Comparison of ENCODE assay signal across 14 cellular contexts in the genomic region with DNA sequence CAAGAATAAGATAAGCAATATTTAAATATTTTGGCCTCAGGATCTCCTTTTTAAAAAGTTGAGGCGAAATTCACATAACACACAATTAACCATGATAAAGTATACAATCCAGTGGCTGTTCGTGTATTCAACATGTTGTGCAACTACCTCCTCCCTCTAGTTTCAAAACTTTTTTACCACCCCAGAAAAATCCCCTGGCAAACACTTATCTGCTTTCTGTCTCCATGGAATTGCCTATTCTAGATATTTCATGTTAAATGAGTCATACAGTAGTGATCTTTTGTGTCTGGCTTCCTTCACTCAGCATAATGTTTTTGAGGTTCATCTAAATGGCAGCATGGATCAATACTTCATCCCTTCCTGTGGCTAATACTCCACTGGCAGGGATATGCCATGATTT. TPM values are rescaled to one million over a fixed set of nuclear protein-coding genes. Genes with fewer than 3 reads are reported as not detected.
DNase-seq lines count a peak whose midpoint lies in the region; ATAC-seq and TF ChIP-seq lines count a peak whose summit lies in the region.
"Had no signal": no experiment of that assay in that cellular context is flagged by ENCODE, and none has a peak within 500 bp of the region (broad histone marks: within the 10 kb centered on the region; RNA-seq: fewer than 3 reads in every experiment).

No MANE protein-coding gene starts in this region.

- H3K27me3 ChIP-seq in skeletal muscle tissue (ENCODE audit: control insufficient read depth in 3 of 3, insufficient read depth in 3 of 3, low read length in 3 of 3) = no peaks in the 10 kb centered on the region

- H3K27ac ChIP-seq in skeletal muscle tissue (ENCODE audit: low read depth, low read length) = peak overlapping the region; percentile 23

- peaks cover 8% of the 10 kb centered on the region for H3K4me1 Mint-ChIP-seq in activated CD8-positive, alpha-beta T cell treated with anti-CD3 and anti-CD28 coated beads, Interleukin-2, amount 10 ng/mL, durations not matched to agents 7 days and 5 days (ENCODE audit: low read depth)

- peak; percentile 33 for DNase-seq in GM12865 (ENCODE audit: low read depth)
- peak; percentile 10 for DNase-seq in activated CD8-positive, alpha-beta T cell treated with anti-CD3 and anti-CD28 coated beads, Interleukin-2, amount 10 ng/mL, durations not matched to agents 7 days and 5 days
- peak; percentile 96 for DNase-seq in fibroblast of the aortic adventitia (ENCODE audit: low read depth)
- DNase-seq in NAMALWA (ENCODE audit: low spot score) = no peak
- no peak for DNase-seq in inferior parietal cortex (ENCODE audit: extremely low spot score)
- DNase-seq in stimulated activated CD4-positive, alpha-beta T cell treated with anti-CD3 and anti-CD28 coated beads, Interleukin-2, amount 100 ng/mL, for 48 hours = no peak
- DNase-seq: DND-41, erythroblast, retina, SHP77 had no signal

- ATAC-seq in activated CD8-positive, alpha-beta T cell treated with anti-CD3 and anti-CD28 coated beads, Interleukin-2, amount 10 ng/mL, durations not matched to agents 7 days and 5 days = no peak
- ATAC-seq in HG02970 (IDR thresholded peaks at IDR 0.05; ENCODE audit: low FRiP score, unreplicated experiment) = no peak

- no peak overlapping the region for H3K27ac Mint-ChIP-seq in activated CD8-positive, alpha-beta T cell treated with anti-CD3 and anti-CD28 coated beads, Interleukin-2, amount 10 ng/mL, durations not matched to agents 7 days and 5 days
- H3K27ac Mint-ChIP-seq: activated CD4-positive, alpha-beta T cell treated with anti-CD3 and anti-CD28 coated beads, Interleukin-2, amount 10 ng/mL, durations not matched to agents 7 days and 5 days had no signal

- POLR2A ChIA-PET in activated CD8-positive, alpha-beta T cell treated with anti-CD3 and anti-CD28 coated beads, Interleukin-2, amount 10 ng/mL, durations not matched to agents 7 days and 5 days (lab: Charles Lee) = no interaction called here

- no peak overlapping the region for H3K4me3 ChIP-seq in GM12865 (ENCODE audit: low read depth, low read length)
- H3K4me3 ChIP-seq in fibroblast of the aortic adventitia (ENCODE audit: low read depth, low read length) = peak overlapping the region; percentile 32
- H3K4me3 ChIP-seq in skeletal muscle tissue (ENCODE audit: low read length in 3 of 3) = no peak overlapping the region

- peaks cover 0 to under 1% (median 0%) of the 10 kb centered on the region in 3 donors for H3K4me1 ChIP-seq in skeletal muscle tissue (ENCODE audit: control insufficient read depth in 3 of 3, insufficient read depth in 3 of 3, low read length in 3 of 3)

- CTCF ChIA-PET in activated CD8-positive, alpha-beta T cell treated with anti-CD3 and anti-CD28 coated beads, Interleukin-2, amount 10 ng/mL, durations not matched to agents 7 days and 5 days (lab: Charles Lee) = no interaction called here

- no peak overlapping the region for H3K4me3 Mint-ChIP-seq in activated CD8-positive, alpha-beta T cell treated with anti-CD3 and anti-CD28 coated beads, Interleukin-2, amount 10 ng/mL, durations not matched to agents 7 days and 5 days
- H3K4me3 Mint-ChIP-seq: activated CD4-positive, alpha-beta T cell treated with anti-CD3 and anti-CD28 coated beads, Interleukin-2, amount 10 ng/mL, durations not matched to agents 7 days and 5 days had no signal

- no peak overlapping the region for H3K9ac ChIP-seq in skeletal muscle tissue (ENCODE audit: low read depth in 1 of 3, low read length in 3 of 3)

- no peaks in the 10 kb centered on the region for H3K36me3 ChIP-seq in skeletal muscle tissue (ENCODE audit: control insufficient read depth in 3 of 3, insufficient read depth in 3 of 3, low read length in 3 of 3)

- H3K27me3 Mint-ChIP-seq in activated CD8-positive, alpha-beta T cell treated with anti-CD3 and anti-CD28 coated beads, Interleukin-2, amount 10 ng/mL, durations not matched to agents 7 days and 5 days (ENCODE audit: low read depth) = no peaks in the 10 kb centered on the region
- H3K27me3 Mint-ChIP-seq: activated CD4-positive, alpha-beta T cell treated with anti-CD3 and anti-CD28 coated beads, Interleukin-2, amount 10 ng/mL, durations not matched to agents 7 days and 5 days had no signal

- peaks cover 43% of the 10 kb centered on the region for H3K36me3 Mint-ChIP-seq in activated CD8-positive, alpha-beta T cell treated with anti-CD3 and anti-CD28 coated beads, Interleukin-2, amount 10 ng/mL, durations not matched to agents 7 days and 5 days (ENCODE audit: low read depth)

- TF ChIP-seq CTCF in GM12865 (IDR thresholded peaks at IDR 0.05; ENCODE audit: insufficient read depth, low read depth, low read length, missing control alignments) (no peak), fibroblast of the aortic adventitia (IDR thresholded peaks at IDR 0.05; ENCODE audit: insufficient read depth, low read length) (no peak)

- H3K9me3 ChIP-seq in skeletal muscle tissue (ENCODE audit: control insufficient read depth in 3 of 3, low read length in 3 of 3) = no peaks in the 10 kb centered on the region

- no peaks in the 10 kb centered on the region for H3K9me3 Mint-ChIP-seq in activated CD8-positive, alpha-beta T cell treated with anti-CD3 and anti-CD28 coated beads, Interleukin-2, amount 10 ng/mL, durations not matched to agents 7 days and 5 days (ENCODE audit: insufficient read depth)

RNA-seq across cellular contexts. Expression of a gene that starts 31.8 kb away (rescaled TPM):
- total RNA-seq in activated CD8-positive, alpha-beta T cell treated with anti-CD3 and anti-CD28 coated beads, Interleukin-2, amount 10 ng/mL, durations not matched to agents 7 days and 5 days = 10 to 100 TPM; 17.2 to 18.1 TPM
- total RNA-seq in fibroblast of the aortic adventitia (ENCODE audit: low replicate concordance) (2.1 and 5.7 TPM in 2 replicates), skeletal muscle tissue (1.6 TPM)

RNA-seq across cellular contexts. Expression of a gene that starts 53.0 kb away (rescaled TPM):
- total RNA-seq in activated CD8-positive, alpha-beta T cell treated with anti-CD3 and anti-CD28 coated beads, Interleukin-2, amount 10 ng/mL, durations not matched to agents 7 days and 5 days = 100 to 1,000 TPM; 174 to 177 TPM
- total RNA-seq in fibroblast of the aortic adventitia (ENCODE audit: low replicate concordance) = not detected in 2 replicates
- total RNA-seq in skeletal muscle tissue = not detected
- total RNA-seq: NCI-H460 had no signal

Comparison
In these comparisons a context has a peak if more than half of its experiments do, and no peak if none do; other contexts are left out.
1. DNase-seq: peak in GM12865 (single experiment), activated CD8-positive, alpha-beta T cell treated with anti-CD3 and anti-CD28 coated beads, Interleukin-2, amount 10 ng/mL, durations not matched to agents 7 days and 5 days (single experiment) and fibroblast of the aortic adventitia (single experiment); none in NAMALWA (single experiment), inferior parietal cortex (single experiment) and stimulated activated CD4-positive, alpha-beta T cell treated with anti-CD3 and anti-CD28 coated beads, Interleukin-2, amount 100 ng/mL, for 48 hours (0 of 2).
2. RNA of a gene that starts 53.0 kb away (total RNA-seq): 174 to 177 TPM in activated CD8-positive, alpha-beta T cell treated with anti-CD3 and anti-CD28 coated beads, Interleukin-2, amount 10 ng/mL, durations not matched to agents 7 days and 5 days; not detected in fibroblast of the aortic adventitia and not detected in skeletal muscle tissue (single experiment); every median in the first group is over 100 times any median in the second.